In genomic region chr20:9903048-9903651, GRCh38 we compare ENCODE assay signal across 11 cellular contexts.
DNase-seq lines count a peak whose midpoint lies in the region; ATAC-seq, FAIRE-seq and TF ChIP-seq lines count a peak whose summit lies in the region.
"Had no signal": no experiment of that assay in that cellular context is flagged by ENCODE, and none has a peak within 500 bp of the region (broad histone marks: within the 10 kb centered on the region; RNA-seq: fewer than 3 reads in every experiment).

No MANE protein-coding gene starts in this region.

- DNase-seq in Daoy (ENCODE audit: low read depth) (peak; percentile 10), HL-60 (ENCODE audit: low read depth in 1 of 2, low spot score in 1 of 2) (no peak), astrocyte (ENCODE audit: low read depth) (no peak), right lobe of liver (no peak), 8988T (no peak)
- DNase-seq in stimulated activated naive CD8-positive, alpha-beta T cell treated with anti-CD3 and anti-CD28 coated beads, Interleukin-15, amount 100 ng/mL, for 72 hours, result no peak
- DNase-seq: activated naive CD8-positive, alpha-beta T cell treated with anti-CD3 and anti-CD28 coated beads, Interleukin-2, amount 50 U/mL, for 24 hours; left cardiac atrium; stimulated activated CD4-positive, alpha-beta T cell treated with anti-CD3 and anti-CD28 coated beads, Interleukin-1b, Interleukin-23, amount 100 ng/mL, for 48 hours had no signal

- no peak for FAIRE-seq in astrocyte (lab: Jason Lieb, UNC)

- H4K20me1 ChIP-seq in astrocyte (ENCODE audit: insufficient read depth, low read length), result no peaks in the 10 kb centered on the region

- H3K27me3 ChIP-seq in HL-60 (ENCODE audit: insufficient read depth, poor library complexity, severe bottlenecking) (peaks cover 4% of the 10 kb centered on the region), astrocyte (ENCODE audit: insufficient read depth, low read length) (peaks cover 2% of the 10 kb centered on the region), right lobe of liver (no peaks in the 10 kb centered on the region)

- no peaks in the 10 kb centered on the region for H3K9me3 Mint-ChIP-seq in astrocyte (ENCODE audit: unreplicated experiment)
- no peaks in the 10 kb centered on the region for H3K9me3 Mint-ChIP-seq in stimulated activated naive CD8-positive, alpha-beta T cell treated with anti-CD3 and anti-CD28 coated beads, Interleukin-15, amount 100 ng/mL, for 72 hours
- H3K9me3 Mint-ChIP-seq: activated naive CD8-positive, alpha-beta T cell treated with anti-CD3 and anti-CD28 coated beads, Interleukin-2, amount 50 U/mL, for 24 hours had no signal

- H3K79me2 ChIP-seq in astrocyte (ENCODE audit: insufficient read depth, low read length), result no peaks in the 10 kb centered on the region

- TF ChIP-seq POLR2A in right lobe of liver (IDR thresholded peaks at IDR 0.05), result no peak

- H3K27ac ChIP-seq in HL-60 (replicated peaks), result no peak overlapping the region
- no peak overlapping the region for H3K27ac ChIP-seq in astrocyte (ENCODE audit: low read depth, low read length)
- no peak overlapping the region for H3K27ac ChIP-seq in right lobe of liver

- no peak overlapping the region for H3K27ac Mint-ChIP-seq in astrocyte (ENCODE audit: unreplicated experiment)
- no peak overlapping the region for H3K27ac Mint-ChIP-seq in stimulated activated naive CD8-positive, alpha-beta T cell treated with anti-CD3 and anti-CD28 coated beads, Interleukin-15, amount 100 ng/mL, for 72 hours
- H3K27ac Mint-ChIP-seq: activated naive CD8-positive, alpha-beta T cell treated with anti-CD3 and anti-CD28 coated beads, Interleukin-2, amount 50 U/mL, for 24 hours had no signal

- no peaks in the 10 kb centered on the region for H3K36me3 Mint-ChIP-seq in astrocyte (ENCODE audit: low read depth, unreplicated experiment)

- H3K36me3 ChIP-seq in astrocyte (ENCODE audit: insufficient read depth, low read length), result no peaks in the 10 kb centered on the region
- no peaks in the 10 kb centered on the region for H3K36me3 ChIP-seq in right lobe of liver

- H3K4me3 ChIP-seq in HL-60 (replicated peaks; ENCODE audit: insufficient read depth, low read length), result no peak overlapping the region
- no peak overlapping the region for H3K4me3 ChIP-seq in astrocyte (ENCODE audit: insufficient read depth, low read depth, low read length)
- no peak overlapping the region for H3K4me3 ChIP-seq in right lobe of liver

- H3K27me3 Mint-ChIP-seq in astrocyte (ENCODE audit: low read depth, unreplicated experiment), result peaks cover 4% of the 10 kb centered on the region
- peaks cover 8% of the 10 kb centered on the region for H3K27me3 Mint-ChIP-seq in stimulated activated naive CD8-positive, alpha-beta T cell treated with anti-CD3 and anti-CD28 coated beads, Interleukin-15, amount 100 ng/mL, for 72 hours

- no peak overlapping the region for H3K9ac ChIP-seq in astrocyte (ENCODE audit: low read length)

- H3K4me1 Mint-ChIP-seq in astrocyte (ENCODE audit: low read depth, unreplicated experiment), result no peaks in the 10 kb centered on the region
- no peaks in the 10 kb centered on the region for H3K4me1 Mint-ChIP-seq in stimulated activated naive CD8-positive, alpha-beta T cell treated with anti-CD3 and anti-CD28 coated beads, Interleukin-15, amount 100 ng/mL, for 72 hours
- H3K4me1 Mint-ChIP-seq: activated naive CD8-positive, alpha-beta T cell treated with anti-CD3 and anti-CD28 coated beads, Interleukin-2, amount 50 U/mL, for 24 hours had no signal

- intact Hi-C loops in right lobe of liver (cut with DNase I), result no loop called here

- ATAC-seq in right lobe of liver (no peak), GM19467 (IDR thresholded peaks at IDR 0.05; ENCODE audit: unreplicated experiment) (no peak), GM18858 (IDR thresholded peaks at IDR 0.05; ENCODE audit: unreplicated experiment) (no peak)
- ATAC-seq in stimulated activated naive CD8-positive, alpha-beta T cell treated with anti-CD3 and anti-CD28 coated beads, Interleukin-15, amount 100 ng/mL, for 72 hours, result no peak
- ATAC-seq: activated naive CD8-positive, alpha-beta T cell treated with anti-CD3 and anti-CD28 coated beads, Interleukin-2, amount 50 U/mL, for 24 hours; left cardiac atrium had no signal

- no peak overlapping the region for H2AFZ ChIP-seq in astrocyte (ENCODE audit: low read depth, low read length)

- WGBS in right lobe of liver (ENCODE audit: insufficient coverage, low coverage, low lambda C conversion rate, missing lambda C conversion rate), result 0% methylated on average over 1 of the region's 1 CpG

- H3K4me3 Mint-ChIP-seq in astrocyte (ENCODE audit: unreplicated experiment), result no peak overlapping the region
- no peak overlapping the region for H3K4me3 Mint-ChIP-seq in stimulated activated naive CD8-positive, alpha-beta T cell treated with anti-CD3 and anti-CD28 coated beads, Interleukin-15, amount 100 ng/mL, for 72 hours
- H3K4me3 Mint-ChIP-seq: activated naive CD8-positive, alpha-beta T cell treated with anti-CD3 and anti-CD28 coated beads, Interleukin-2, amount 50 U/mL, for 24 hours had no signal

- TF ChIP-seq CTCF in HL-60 (IDR thresholded peaks at IDR 0.05; ENCODE audit: insufficient read depth, low read length) (peak; percentile 46), astrocyte (IDR thresholded peaks at IDR 0.05; ENCODE audit: insufficient read depth, low read depth, low read length) (peak; percentile 40), right lobe of liver (IDR thresholded peaks at IDR 0.05) (peak in 3 of 4 donors; percentile 17 to 37 (median 26))

- H3K4me2 ChIP-seq in astrocyte (ENCODE audit: low read length), result no peak overlapping the region

- no peaks in the 10 kb centered on the region for H3K4me1 ChIP-seq in astrocyte (ENCODE audit: insufficient read depth, low read length)
- no peaks in the 10 kb centered on the region for H3K4me1 ChIP-seq in right lobe of liver

- no peaks in the 10 kb centered on the region for H3K9me3 ChIP-seq in astrocyte (ENCODE audit: insufficient read depth, low read depth, low read length)
- H3K9me3 ChIP-seq in right lobe of liver, result no peaks in the 10 kb centered on the region
